In genomic region chr10:87863951-87864496, GRCh38 we compare ENCODE assay signal across 1 cellular context.
TF ChIP-seq lines count a peak whose summit lies in the region.

No MANE protein-coding gene starts in this region.

TF ChIP-seq in SK-N-SH, 30 proteins besides CTCF, POLR2A, EP300 and RAD21:
- peak; percentile 42; the same call in 1 of the 2 replicates for TF ChIP-seq YY1 (IDR thresholded peaks at IDR 0.05; ENCODE audit: low read depth)
